In genomic region chr2:239223029-239223329, GRCh38 we compare ENCODE assay signal across 9 cellular contexts.
DNase-seq lines count a peak whose midpoint lies in the region; ATAC-seq and TF ChIP-seq lines count a peak whose summit lies in the region.
"Had no signal": no experiment of that assay in that cellular context is flagged by ENCODE, and none has a peak within 500 bp of the region (broad histone marks: within the 10 kb centered on the region; RNA-seq: fewer than 3 reads in every experiment).

No MANE protein-coding gene starts in this region.

- peaks cover 65% of the 10 kb centered on the region for H3K4me1 ChIP-seq in hepatocyte (ENCODE audit: insufficient read depth)

- POLR2A ChIA-PET in activated CD8-positive, alpha-beta T cell treated with anti-CD3 and anti-CD28 coated beads for 36 hours (lab: Charles Lee) = no interaction called here
- POLR2A ChIA-PET in activated CD4-positive, alpha-beta memory T cell treated with anti-CD3 and anti-CD28 coated beads, Interleukin-2, amount 10 ng/mL, durations not matched to agents 7 days and 5 days (lab: Charles Lee) = interaction anchor here (0.9 kb wide), 1 partner anchor 8 kb away, joined by 3 read pairs; no protein-coding TSS in a partner anchor

- 58% methylated on average over 6 of the region's 6 CpGs for WGBS in hepatocyte (ENCODE audit: low lambda C conversion rate, missing lambda C conversion rate)

- H3K36me3 Mint-ChIP-seq in activated CD8-positive, alpha-beta T cell treated with anti-CD3 and anti-CD28 coated beads for 36 hours (ENCODE audit: low read depth) = peaks cover 1% of the 10 kb centered on the region
- H3K36me3 Mint-ChIP-seq in stimulated activated effector memory CD8-positive, alpha-beta T cell treated with anti-CD3 and anti-CD28 coated beads, Interleukin-12 subunit alpha, Interleukin-12 subunit beta, amount 100 ng/mL, for 72 hours = no peaks in the 10 kb centered on the region
- peaks cover 16% of the 10 kb centered on the region for H3K36me3 Mint-ChIP-seq in activated CD4-positive, alpha-beta memory T cell treated with anti-CD3 and anti-CD28 coated beads, Interleukin-2, amount 10 ng/mL, durations not matched to agents 7 days and 5 days (ENCODE audit: low read depth)

- no peak for ATAC-seq in activated CD8-positive, alpha-beta T cell treated with anti-CD3 and anti-CD28 coated beads for 36 hours
- no peak for ATAC-seq in stimulated activated effector memory CD8-positive, alpha-beta T cell treated with anti-CD3 and anti-CD28 coated beads, Interleukin-12 subunit alpha, Interleukin-12 subunit beta, amount 100 ng/mL, for 72 hours
- no peak for ATAC-seq in HG03108 (IDR thresholded peaks at IDR 0.05; ENCODE audit: unreplicated experiment)

- intact Hi-C loops in activated CD8-positive, alpha-beta T cell treated with anti-CD3 and anti-CD28 coated beads for 36 hours (cut with micrococcal nuclease) = no loop called here

- CTCF ChIA-PET in activated CD8-positive, alpha-beta T cell treated with anti-CD3 and anti-CD28 coated beads for 36 hours (lab: Charles Lee) = no interaction called here
- CTCF ChIA-PET in activated CD4-positive, alpha-beta memory T cell treated with anti-CD3 and anti-CD28 coated beads, Interleukin-2, amount 10 ng/mL, durations not matched to agents 7 days and 5 days (lab: Charles Lee) = no interaction called here

- peak overlapping the region; percentile 45 for H3K4me3 Mint-ChIP-seq in activated CD8-positive, alpha-beta T cell treated with anti-CD3 and anti-CD28 coated beads for 36 hours
- H3K4me3 Mint-ChIP-seq in stimulated activated effector memory CD8-positive, alpha-beta T cell treated with anti-CD3 and anti-CD28 coated beads, Interleukin-12 subunit alpha, Interleukin-12 subunit beta, amount 100 ng/mL, for 72 hours = no peak overlapping the region
- H3K4me3 Mint-ChIP-seq in activated CD4-positive, alpha-beta memory T cell treated with anti-CD3 and anti-CD28 coated beads, Interleukin-2, amount 10 ng/mL, durations not matched to agents 7 days and 5 days = no peak overlapping the region

- TF ChIP-seq CTCF in activated CD8-positive, alpha-beta T cell treated with anti-CD3 and anti-CD28 coated beads for 36 hours (IDR thresholded peaks at IDR 0.05) = no peak
- no peak for TF ChIP-seq CTCF in hepatocyte (IDR thresholded peaks at IDR 0.05; ENCODE audit: poor library complexity)

- peak overlapping the region; percentile 91 for H3K27ac ChIP-seq in hepatocyte

- H3K27me3 Mint-ChIP-seq in activated CD8-positive, alpha-beta T cell treated with anti-CD3 and anti-CD28 coated beads for 36 hours = no peaks in the 10 kb centered on the region
- H3K27me3 Mint-ChIP-seq in activated CD4-positive, alpha-beta memory T cell treated with anti-CD3 and anti-CD28 coated beads, Interleukin-2, amount 10 ng/mL, durations not matched to agents 7 days and 5 days = no peaks in the 10 kb centered on the region

- peaks cover 61% of the 10 kb centered on the region for H3K4me1 Mint-ChIP-seq in activated CD8-positive, alpha-beta T cell treated with anti-CD3 and anti-CD28 coated beads for 36 hours (ENCODE audit: low read depth)
- H3K4me1 Mint-ChIP-seq in stimulated activated effector memory CD8-positive, alpha-beta T cell treated with anti-CD3 and anti-CD28 coated beads, Interleukin-12 subunit alpha, Interleukin-12 subunit beta, amount 100 ng/mL, for 72 hours = peaks cover 68% of the 10 kb centered on the region
- peaks cover 55% of the 10 kb centered on the region for H3K4me1 Mint-ChIP-seq in activated CD4-positive, alpha-beta memory T cell treated with anti-CD3 and anti-CD28 coated beads, Interleukin-2, amount 10 ng/mL, durations not matched to agents 7 days and 5 days

- H3K27ac Mint-ChIP-seq in activated CD8-positive, alpha-beta T cell treated with anti-CD3 and anti-CD28 coated beads for 36 hours = peak overlapping the region; percentile 86
- peak overlapping the region; percentile 85 for H3K27ac Mint-ChIP-seq in stimulated activated effector memory CD8-positive, alpha-beta T cell treated with anti-CD3 and anti-CD28 coated beads, Interleukin-12 subunit alpha, Interleukin-12 subunit beta, amount 100 ng/mL, for 72 hours
- H3K27ac Mint-ChIP-seq in activated CD4-positive, alpha-beta memory T cell treated with anti-CD3 and anti-CD28 coated beads, Interleukin-2, amount 10 ng/mL, durations not matched to agents 7 days and 5 days = no peak overlapping the region

- peaks cover 62% of the 10 kb centered on the region for H3K79me2 ChIP-seq in hepatocyte

- no peaks in the 10 kb centered on the region for H3K36me3 ChIP-seq in hepatocyte (replicated peaks; ENCODE audit: insufficient read depth, low read depth)

- no peaks in the 10 kb centered on the region for H3K9me2 ChIP-seq in hepatocyte (replicated peaks; ENCODE audit: insufficient read depth)

- H3K27me3 ChIP-seq in hepatocyte = no peaks in the 10 kb centered on the region

- no peak overlapping the region for H3K4me3 ChIP-seq in hepatocyte

- H2AFZ ChIP-seq in hepatocyte = no peak overlapping the region

- H3K9me3 Mint-ChIP-seq in activated CD8-positive, alpha-beta T cell treated with anti-CD3 and anti-CD28 coated beads for 36 hours = peaks cover 2% of the 10 kb centered on the region
- H3K9me3 Mint-ChIP-seq in stimulated activated effector memory CD8-positive, alpha-beta T cell treated with anti-CD3 and anti-CD28 coated beads, Interleukin-12 subunit alpha, Interleukin-12 subunit beta, amount 100 ng/mL, for 72 hours = no peaks in the 10 kb centered on the region
- H3K9me3 Mint-ChIP-seq in activated CD4-positive, alpha-beta memory T cell treated with anti-CD3 and anti-CD28 coated beads, Interleukin-2, amount 10 ng/mL, durations not matched to agents 7 days and 5 days = peaks cover 5% of the 10 kb centered on the region

- H4K20me1 ChIP-seq in hepatocyte (ENCODE audit: insufficient read depth, poor library complexity, severe bottlenecking) = no peaks in the 10 kb centered on the region

- DNase-seq in KG1 (lab: John Stamatoyannopoulos, UW) = peak; percentile 44
- DNase-seq in activated CD8-positive, alpha-beta T cell treated with anti-CD3 and anti-CD28 coated beads for 36 hours = no peak
- DNase-seq in hepatocyte (ENCODE audit: low spot score) = no peak
- DNase-seq in stimulated activated effector memory CD8-positive, alpha-beta T cell treated with anti-CD3 and anti-CD28 coated beads, Interleukin-12 subunit alpha, Interleukin-12 subunit beta, amount 100 ng/mL, for 72 hours (ENCODE audit: low spot score in 2 of 2) = no peak
- DNase-seq in HuH-7.5 (ENCODE audit: low spot score) = no peak
- DNase-seq in medulla oblongata (ENCODE audit: extremely low spot score) = no peak
- DNase-seq in activated CD4-positive, alpha-beta memory T cell treated with anti-CD3 and anti-CD28 coated beads, Interleukin-2, amount 10 ng/mL, durations not matched to agents 7 days and 5 days = no peak
- DNase-seq: NCI-H1417 treated with DMSO at 0.1 percent for 48 hours had no signal

- no peaks in the 10 kb centered on the region for H3K9me3 ChIP-seq in hepatocyte (ENCODE audit: low read depth)

- peak overlapping the region; percentile 52 for H3K4me2 ChIP-seq in hepatocyte
